ENCODE assay signal across 40 cellular contexts in genomic region chr14:67129768-67130167, GRCh38. TPM values are rescaled to one million over a fixed set of nuclear protein-coding genes. Genes with fewer than 3 reads are reported as not detected.
"Had no signal": no experiment of that assay in that cellular context is flagged by ENCODE, and none has a peak within 500 bp of the region (broad histone marks: within the 10 kb centered on the region; RNA-seq: fewer than 3 reads in every experiment).

No MANE protein-coding gene starts in this region.

- H3K4me3 ChIP-seq: MG63 had no signal

- H3K27me3 ChIP-seq: MG63 had no signal

- DNase-seq: Karpas-422, Kasumi-1, MG63, MM.1S, MV-4-11, NCI-H1048, NCI-H1092, NCI-H1092 treated with DMSO at 0.1 percent for 48 hours, NCI-H1105, NCI-H1105 treated with DMSO at 0.1 percent for 48 hours, NCI-H1417, NCI-H1417 treated with DMSO at 0.1 percent for 48 hours, NCI-H1436, NCI-H1436 treated with DMSO at 0.1 percent for 48 hours, NCI-H146, NCI-H1694, NCI-H1694 treated with DMSO at 0.1 percent for 48 hours, NCI-H187, NCI-H187 treated with DMSO at 0.1 percent for 48 hours, NCI-H1930, NCI-H2029, NCI-H2029 treated with DMSO at 0.1 percent for 48 hours, NCI-H2081, NCI-H2081 treated with DMSO at 0.1 percent for 48 hours, NCI-H2107, NCI-H2171, NCI-H2171 treated with DMSO at 0.1 percent for 48 hours, NCI-H2227 treated with DMSO at 0.1 percent for 48 hours, NCI-H226, NCI-H345, NCI-H446, NCI-H446 treated with DMSO at 0.1 percent for 48 hours, NCI-H510A, NCI-H510A treated with DMSO at 0.1 percent for 48 hours, NCI-H524, NCI-H524 treated with DMSO at 0.1 percent for 48 hours had no signal

- H3K36me3 ChIP-seq: MG63 had no signal

- H3K9me3 ChIP-seq: MG63 had no signal

RNA-seq across cellular contexts. Expression of gene GARIN2, which starts 59.5 kb away (rescaled TPM):
- total RNA-seq: LHCN-M2, M059J, MCF 10A, NCI-H460 had no signal
